In genomic region chr4:85732124-85732523, GRCh38 we compare ENCODE assay signal across 16 cellular contexts.
A peak's percentile ranks its signal among the peaks of the same experiment; 100 is the strongest.
DNase-seq lines count a peak whose midpoint lies in the region; ATAC-seq and TF ChIP-seq lines count a peak whose summit lies in the region.
"Had no signal": no experiment of that assay in that cellular context is flagged by ENCODE, and none has a peak within 500 bp of the region (broad histone marks: within the 10 kb centered on the region; RNA-seq: fewer than 3 reads in every experiment).

No MANE protein-coding gene starts in this region.

- DNase-seq in Karpas-422 (no peak), neuronal stem cell (ENCODE audit: low spot score) (no peak), NCI-H82 (lab: John Stamatoyannopoulos, UW) (no peak), upper lobe of left lung (no peak)
- no peak for DNase-seq in stimulated activated naive CD4-positive, alpha-beta T cell (lab: John Stamatoyannopoulos, UW)
- DNase-seq: AML-193; effector memory CD8-positive, alpha-beta T cell; heart right ventricle; left lung; NCI-H345; nephron progenitor cell had no signal

- no peak for TF ChIP-seq POLR2A in GM18505 (IDR thresholded peaks at IDR 0.05; ENCODE audit: borderline replicate concordance, extremely low read depth, insufficient read depth, insufficient read length)
- no peak for TF ChIP-seq POLR2A in upper lobe of left lung (IDR thresholded peaks at IDR 0.05)

- H2AK5ac ChIP-seq in neuronal stem cell (ENCODE audit: low read depth, low read length), result no peak overlapping the region

- H3K23ac ChIP-seq in neuronal stem cell (ENCODE audit: low read depth, low read length, poor library complexity), result no peak overlapping the region

- WGBS in neuronal stem cell (ENCODE audit: extremely low coverage in 2 of 2, insufficient read length in 2 of 2, insufficient replicate concordance in 1 of 2), 2 donors, result no CpG with 5 or more reads among the region's 1 CpG
- WGBS in upper lobe of left lung, 2 donors, result 25 to 26% methylated on average over 1 of the region's 1 CpG

- H2AFZ ChIP-seq in Karpas-422 (ENCODE audit: low read length) (no peak overlapping the region), neuronal stem cell (ENCODE audit: low read length) (no peak overlapping the region)

- peaks cover 6% of the 10 kb centered on the region for H3K27me3 Mint-ChIP-seq in brain
- H3K27me3 Mint-ChIP-seq: effector memory CD8-positive, alpha-beta T cell had no signal

- no peak for TF ChIP-seq EP300 in upper lobe of left lung (IDR thresholded peaks at IDR 0.05)

- no peaks in the 10 kb centered on the region for H3K27me3 ChIP-seq in Karpas-422 (ENCODE audit: low read length)
- H3K27me3 ChIP-seq in neuronal stem cell (ENCODE audit: control insufficient read depth in 3 of 3, insufficient read depth in 3 of 3, low read depth in 1 of 3, low read length in 3 of 3), result no peaks in the 10 kb centered on the region
- H3K27me3 ChIP-seq in upper lobe of left lung, result no peaks in the 10 kb centered on the region
- H3K27me3 ChIP-seq: heart right ventricle, left lung had no signal

- no peak overlapping the region for H3K4ac ChIP-seq in neuronal stem cell (ENCODE audit: low read length)

- H4K8ac ChIP-seq in neuronal stem cell (ENCODE audit: low read depth, low read length), result no peak overlapping the region

- H3K4me1 ChIP-seq in Karpas-422 (ENCODE audit: low read length), result peaks cover 28% of the 10 kb centered on the region
- no peaks in the 10 kb centered on the region for H3K4me1 ChIP-seq in neuronal stem cell (ENCODE audit: control insufficient read depth in 2 of 2, insufficient read depth in 1 of 2, low read depth in 1 of 2, low read length in 2 of 2)
- no peaks in the 10 kb centered on the region for H3K4me1 ChIP-seq in upper lobe of left lung

- H2BK12ac ChIP-seq in neuronal stem cell (ENCODE audit: low read length), result no peak overlapping the region

- no peaks in the 10 kb centered on the region for H4K20me1 ChIP-seq in Karpas-422 (ENCODE audit: insufficient read depth, low read depth, low read length)

- no peaks in the 10 kb centered on the region for H3K36me3 Mint-ChIP-seq in brain

- peak; percentile 61 for ATAC-seq in GM18505 (IDR thresholded peaks at IDR 0.05; ENCODE audit: unreplicated experiment)
- peak; percentile 76 for ATAC-seq in HG02642 (IDR thresholded peaks at IDR 0.05; ENCODE audit: poor library complexity, unreplicated experiment)
- ATAC-seq in upper lobe of left lung (ENCODE audit: low FRiP score in 2 of 2), result no peak
- ATAC-seq: effector memory CD8-positive, alpha-beta T cell; heart right ventricle; left lung had no signal

- no peak overlapping the region for H2BK5ac ChIP-seq in neuronal stem cell (ENCODE audit: low read length)

- peaks cover 24% of the 10 kb centered on the region for H3K79me2 ChIP-seq in Karpas-422 (ENCODE audit: low read length)

- no peak overlapping the region for H2BK120ac ChIP-seq in neuronal stem cell (ENCODE audit: low read depth, low read length)

- H3K9me2 ChIP-seq in Karpas-422 (replicated peaks; ENCODE audit: insufficient read depth, low read length), result no peaks in the 10 kb centered on the region

- no peak overlapping the region for H3K4me3 ChIP-seq in Karpas-422 (ENCODE audit: low read length)
- H3K4me3 ChIP-seq in neuronal stem cell (ENCODE audit: low read length in 2 of 2), result no peak overlapping the region
- no peak overlapping the region for H3K4me3 ChIP-seq in upper lobe of left lung
- H3K4me3 ChIP-seq: heart right ventricle, left lung, skin epidermis had no signal

- TF ChIP-seq CTCF in brain (conservative IDR thresholded peaks at IDR 0.05) (no peak), upper lobe of left lung (IDR thresholded peaks at IDR 0.05) (no peak)

- H3K27ac ChIP-seq in Karpas-422 (ENCODE audit: low read length) (peak overlapping the region; percentile 23; the same call in 1 of the 2 replicates), neuronal stem cell (replicated peaks; ENCODE audit: low read length) (no peak overlapping the region), upper lobe of left lung (no peak overlapping the region)
- H3K27ac ChIP-seq: left lung, RWPE1, skin epidermis had no signal

- H3K9me3 Mint-ChIP-seq in brain, result no peaks in the 10 kb centered on the region
- H3K9me3 Mint-ChIP-seq: nephron progenitor cell had no signal

- H3K4me2 ChIP-seq in Karpas-422 (ENCODE audit: low read depth, low read length, poor library complexity, severe bottlenecking), result no peak overlapping the region
- no peak overlapping the region for H3K4me2 ChIP-seq in neuronal stem cell (ENCODE audit: insufficient read depth, low read length, poor library complexity, severe bottlenecking)

- H3K9me3 ChIP-seq in Karpas-422 (ENCODE audit: low read length), result no peaks in the 10 kb centered on the region
- no peaks in the 10 kb centered on the region for H3K9me3 ChIP-seq in neuronal stem cell (replicated peaks in 1 of 2; ENCODE audit: control insufficient read depth in 2 of 2, insufficient read depth in 1 of 2, low read depth in 1 of 2, low read length in 2 of 2)
- H3K9me3 ChIP-seq in upper lobe of left lung, result no peaks in the 10 kb centered on the region
- H3K9me3 ChIP-seq: heart right ventricle, left lung had no signal

- no peak overlapping the region for H4K91ac ChIP-seq in neuronal stem cell (ENCODE audit: low read depth, low read length, poor library complexity)

- H3K4me1 Mint-ChIP-seq in brain, result peaks cover 47% of the 10 kb centered on the region
- H3K4me1 Mint-ChIP-seq: nephron progenitor cell had no signal

- H3K14ac ChIP-seq in neuronal stem cell (ENCODE audit: low read length), result no peak overlapping the region

- H3K27ac Mint-ChIP-seq in brain, result peak overlapping the region in 3 of 5 experiments; percentile 8 to 28 (median 17)
- H3K27ac Mint-ChIP-seq: effector memory CD8-positive, alpha-beta T cell; nephron progenitor cell had no signal

- H3K79me1 ChIP-seq in neuronal stem cell (ENCODE audit: low read depth, low read length), result no peaks in the 10 kb centered on the region

- H3K4me3 Mint-ChIP-seq in brain, result no peak overlapping the region
- H3K4me3 Mint-ChIP-seq: effector memory CD8-positive, alpha-beta T cell; nephron progenitor cell had no signal

- no peak overlapping the region for H3K18ac ChIP-seq in neuronal stem cell (ENCODE audit: low read length)

- H2BK15ac ChIP-seq in neuronal stem cell (ENCODE audit: low read length), result no peak overlapping the region

- H3K9ac ChIP-seq in Karpas-422 (ENCODE audit: low read length), result no peak overlapping the region
- H3K9ac ChIP-seq in neuronal stem cell (ENCODE audit: low read depth, low read length, poor library complexity), result no peak overlapping the region

- no peaks in the 10 kb centered on the region for H3K36me3 ChIP-seq in Karpas-422 (ENCODE audit: insufficient read depth, low read length)
- no peaks in the 10 kb centered on the region for H3K36me3 ChIP-seq in neuronal stem cell (replicated peaks in 1 of 2; ENCODE audit: control insufficient read depth in 2 of 2, insufficient read depth in 2 of 2, low read length in 2 of 2)
- H3K36me3 ChIP-seq in upper lobe of left lung, result no peaks in the 10 kb centered on the region
- H3K36me3 ChIP-seq: heart right ventricle, left lung had no signal

Comparison
In these comparisons a context has a peak if more than half of its experiments do, and no peak if none do; other contexts are left out.
1. ATAC-seq: peak in GM18505 (single experiment) and HG02642 (single experiment); none in upper lobe of left lung (0 of 2).